Comparison of ENCODE assay signal across 28 cellular contexts in genomic region chr3:128478576-128479506, GRCh38. TPM values are rescaled to one million over a fixed set of nuclear protein-coding genes. Genes with fewer than 3 reads are reported as not detected.
"Had no signal": no experiment of that assay in that cellular context is flagged by ENCODE, and none has a peak within 500 bp of the region (broad histone marks: within the 10 kb centered on the region; RNA-seq: fewer than 3 reads in every experiment).

No MANE protein-coding gene starts in this region.

- H3K27ac Mint-ChIP-seq: activated CD4-positive, alpha-beta memory T cell treated with anti-CD3 and anti-CD28 coated beads, Interleukin-2, amount 10 ng/mL, durations not matched to agents 7 days and 5 days; activated CD4-positive, alpha-beta T cell treated with anti-CD3 and anti-CD28 coated beads for 36 hours; activated naive CD4-positive, alpha-beta T cell treated with anti-CD3 and anti-CD28 coated beads for 36 hours; activated naive CD8-positive, alpha-beta T cell treated with anti-CD3 and anti-CD28 coated beads for 36 hours; activated T-helper 17 cell treated with anti-CD3 and anti-CD28 coated beads, Interleukin-2, amount 50 U/mL, for 72 hours; T-cell had no signal

- H3K4me1 ChIP-seq: Peyer's patch had no signal

- H3K4me3 Mint-ChIP-seq: activated CD4-positive, alpha-beta memory T cell treated with anti-CD3 and anti-CD28 coated beads, Interleukin-2, amount 10 ng/mL, durations not matched to agents 7 days and 5 days; activated CD4-positive, alpha-beta T cell treated with anti-CD3 and anti-CD28 coated beads for 36 hours; activated naive CD4-positive, alpha-beta T cell treated with anti-CD3 and anti-CD28 coated beads for 36 hours; activated naive CD8-positive, alpha-beta T cell treated with anti-CD3 and anti-CD28 coated beads for 36 hours; activated T-helper 17 cell treated with anti-CD3 and anti-CD28 coated beads, Interleukin-2, amount 50 U/mL, for 72 hours; T-cell had no signal

- H3K27ac ChIP-seq: Peyer's patch, RWPE1 had no signal

- H3K9me3 ChIP-seq: Peyer's patch had no signal

- DNase-seq: activated CD4-positive, alpha-beta memory T cell treated with anti-CD3 and anti-CD28 coated beads, Interleukin-2, amount 10 ng/mL, durations not matched to agents 7 days and 5 days; activated CD4-positive, alpha-beta T cell treated with anti-CD3 and anti-CD28 coated beads for 36 hours; activated CD4-positive, alpha-beta T cell treated with anti-CD3 and anti-CD28 coated beads, Interleukin-2, amount 50 U/mL, for 1 hour; activated CD4-positive, CD25-positive, alpha-beta regulatory T cell; activated gamma-delta T cell; activated naive CD4-positive, alpha-beta T cell treated with anti-CD3 and anti-CD28 coated beads for 36 hours; activated naive CD8-positive, alpha-beta T cell treated with anti-CD3 and anti-CD28 coated beads for 36 hours; activated T-cell treated with anti-CD3 and anti-CD28 coated beads for 4 hours; activated T-cell treated with anti-CD3 and anti-CD28 coated beads, Interleukin-2, amount 50 U/mL, for 48 hours; Kasumi-1; KBM-7; NCI-H1105 treated with DMSO at 0.1 percent for 48 hours; NCI-H146; NCI-H187 treated with DMSO at 0.1 percent for 48 hours; NCI-H2081 treated with DMSO at 0.1 percent for 48 hours; NCI-H446; NCI-H524; Peyer's patch; SHP77 treated with DMSO at 0.1 percent for 48 hours; T-cell; T-helper 2 cell; T1000 had no signal

- H3K4me3 ChIP-seq: Peyer's patch had no signal

- ATAC-seq: activated CD4-positive, alpha-beta T cell treated with anti-CD3 and anti-CD28 coated beads for 36 hours; activated T-helper 17 cell treated with anti-CD3 and anti-CD28 coated beads, Interleukin-2, amount 50 U/mL, for 72 hours; T-cell had no signal

- H3K36me3 Mint-ChIP-seq: activated naive CD8-positive, alpha-beta T cell treated with anti-CD3 and anti-CD28 coated beads for 36 hours; T-cell had no signal

- H3K36me3 ChIP-seq: Peyer's patch had no signal

- H3K9me3 Mint-ChIP-seq: activated CD4-positive, alpha-beta memory T cell treated with anti-CD3 and anti-CD28 coated beads, Interleukin-2, amount 10 ng/mL, durations not matched to agents 7 days and 5 days; activated naive CD4-positive, alpha-beta T cell treated with anti-CD3 and anti-CD28 coated beads for 36 hours; activated naive CD8-positive, alpha-beta T cell treated with anti-CD3 and anti-CD28 coated beads for 36 hours; activated T-helper 17 cell treated with anti-CD3 and anti-CD28 coated beads, Interleukin-2, amount 50 U/mL, for 72 hours; T-cell had no signal

RNA-seq across cellular contexts. Expression of gene DNAJB8, which starts 12.2 kb away (rescaled TPM):
- total RNA-seq: activated CD4-positive, alpha-beta memory T cell treated with anti-CD3 and anti-CD28 coated beads, Interleukin-2, amount 10 ng/mL, durations not matched to agents 7 days and 5 days; activated CD4-positive, alpha-beta T cell treated with anti-CD3 and anti-CD28 coated beads for 36 hours; activated CD8-positive, alpha-beta memory T cell treated with anti-CD3 and anti-CD28 coated beads for 36 hours; activated naive CD4-positive, alpha-beta T cell treated with anti-CD3 and anti-CD28 coated beads for 36 hours; activated naive CD8-positive, alpha-beta T cell treated with anti-CD3 and anti-CD28 coated beads for 36 hours; activated T-helper 17 cell treated with anti-CD3 and anti-CD28 coated beads, Interleukin-2, amount 50 U/mL, for 72 hours; cardiac septum; Peyer's patch; SK-MEL-5; T-cell had no signal
- polyA plus RNA-seq: adipose tissue had no signal
